10 cellular contexts compared by ENCODE assay signal in the genomic region with DNA sequence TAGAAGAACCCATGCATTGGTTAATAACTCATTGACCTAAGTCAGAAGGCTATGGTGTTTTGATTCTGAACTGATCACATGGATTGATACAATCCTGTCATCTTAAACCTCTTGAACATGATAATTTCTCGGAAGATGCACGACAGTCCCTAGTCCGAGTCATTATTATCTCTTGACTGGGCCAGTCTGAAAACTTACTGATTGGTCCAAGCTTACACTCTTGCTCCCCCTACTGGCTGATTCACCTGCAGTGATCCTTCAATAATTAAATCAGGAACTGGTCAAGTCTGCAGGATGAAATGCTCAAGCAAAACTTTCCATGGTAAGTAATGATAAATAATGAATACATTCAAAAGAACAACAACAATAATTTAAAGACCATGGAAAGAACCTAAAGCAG.
DNase-seq lines count a peak whose midpoint lies in the region; ATAC-seq and TF ChIP-seq lines count a peak whose summit lies in the region.
"Had no signal": no experiment of that assay in that cellular context is flagged by ENCODE, and none has a peak within 500 bp of the region (broad histone marks: within the 10 kb centered on the region; RNA-seq: fewer than 3 reads in every experiment).

No MANE protein-coding gene starts in this region.

- no peak overlapping the region for H3K27ac Mint-ChIP-seq in neural crest cell (ENCODE audit: unreplicated experiment)
- no peak overlapping the region for H3K27ac Mint-ChIP-seq in activated T-helper 1 cell treated with anti-CD3 and anti-CD28 coated beads, Interleukin-12 subunit alpha, Interleukin-12 subunit beta, Interleukin-2, Interleukin-4 antibody, amounts not matched to agents 30 ng/mL and 10 ng/mL and 1 ng/mL, durations not matched to agents 14 hours and 24 hours and 36 hours
- H3K27ac Mint-ChIP-seq: activated naive CD4-positive, alpha-beta T cell treated with anti-CD3 and anti-CD28 coated beads, Interleukin-2, amount 50 U/mL, for 24 hours had no signal

- no peak overlapping the region for H3K4me3 Mint-ChIP-seq in neural crest cell
- H3K4me3 Mint-ChIP-seq in activated T-helper 1 cell treated with anti-CD3 and anti-CD28 coated beads, Interleukin-12 subunit alpha, Interleukin-12 subunit beta, Interleukin-2, Interleukin-4 antibody, amounts not matched to agents 30 ng/mL and 10 ng/mL and 1 ng/mL, durations not matched to agents 14 hours and 24 hours and 36 hours: no peak overlapping the region
- H3K4me3 Mint-ChIP-seq: activated naive CD4-positive, alpha-beta T cell treated with anti-CD3 and anti-CD28 coated beads, Interleukin-2, amount 50 U/mL, for 24 hours had no signal

- peak; percentile 65 for ATAC-seq in GM19468 (IDR thresholded peaks at IDR 0.05; ENCODE audit: extremely low read depth, unreplicated experiment)

- no peaks in the 10 kb centered on the region for H3K36me3 ChIP-seq in esophagus muscularis mucosa
- H3K36me3 ChIP-seq: BLaER1 treated with 17β-estradiol and CSF1 and Interleukin-3, amounts not matched to agents 10 nM and 100 nM had no signal

- peaks cover 0 to 8% (median 0%) of the 10 kb centered on the region in 4 donors for H3K27me3 ChIP-seq in esophagus muscularis mucosa
- H3K27me3 ChIP-seq: BLaER1 treated with 17β-estradiol and CSF1 and Interleukin-3, amounts not matched to agents 10 nM and 100 nM had no signal

- DNase-seq in NCI-H187 treated with DMSO at 0.1 percent for 48 hours (lab: John Stamatoyannopoulos, UW) (peak; percentile 0), NCI-H187 (lab: John Stamatoyannopoulos, UW) (no peak), HuH-7 (ENCODE audit: low spot score) (peak; percentile 17), RKO (ENCODE audit: low spot score) (peak; percentile 70), esophagus muscularis mucosa (ENCODE audit: extremely low spot score) (no peak), neural crest cell (ENCODE audit: low read depth, low spot score) (peak; percentile 65)
- no peak for DNase-seq in activated T-helper 1 cell treated with anti-CD3 and anti-CD28 coated beads, Interleukin-12 subunit alpha, Interleukin-12 subunit beta, Interleukin-2, Interleukin-4 antibody, amounts not matched to agents 30 ng/mL and 10 ng/mL and 1 ng/mL, durations not matched to agents 14 hours and 24 hours and 36 hours (ENCODE audit: low spot score)

- no peaks in the 10 kb centered on the region for H3K9me3 ChIP-seq in esophagus muscularis mucosa
- H3K9me3 ChIP-seq: BLaER1 treated with 17β-estradiol and CSF1 and Interleukin-3, amounts not matched to agents 10 nM and 100 nM had no signal

- intact Hi-C loops in esophagus muscularis mucosa (cut with DNase I): loop anchor here (2.0 kb wide), 1 partner anchor 461 kb away; no protein-coding TSS in a partner anchor
- intact Hi-C loops in activated T-helper 1 cell treated with anti-CD3 and anti-CD28 coated beads, Interleukin-12 subunit alpha, Interleukin-12 subunit beta, Interleukin-2, Interleukin-4 antibody, amounts not matched to agents 30 ng/mL and 10 ng/mL and 1 ng/mL, durations not matched to agents 14 hours and 24 hours and 36 hours (cut with micrococcal nuclease): loop anchor here (5.0 kb wide), 1 partner anchor 767 kb away; no protein-coding TSS in a partner anchor

- peaks cover 24% of the 10 kb centered on the region for H3K4me1 Mint-ChIP-seq in neural crest cell
- no peaks in the 10 kb centered on the region for H3K4me1 Mint-ChIP-seq in activated T-helper 1 cell treated with anti-CD3 and anti-CD28 coated beads, Interleukin-12 subunit alpha, Interleukin-12 subunit beta, Interleukin-2, Interleukin-4 antibody, amounts not matched to agents 30 ng/mL and 10 ng/mL and 1 ng/mL, durations not matched to agents 14 hours and 24 hours and 36 hours (ENCODE audit: low read depth)
- H3K4me1 Mint-ChIP-seq: activated naive CD4-positive, alpha-beta T cell treated with anti-CD3 and anti-CD28 coated beads, Interleukin-2, amount 50 U/mL, for 24 hours had no signal

- 43% methylated on average over 3 of the region's 3 CpGs for WGBS in esophagus muscularis mucosa

- H3K36me3 Mint-ChIP-seq in neural crest cell (ENCODE audit: low read depth): no peaks in the 10 kb centered on the region
- no peaks in the 10 kb centered on the region for H3K36me3 Mint-ChIP-seq in activated T-helper 1 cell treated with anti-CD3 and anti-CD28 coated beads, Interleukin-12 subunit alpha, Interleukin-12 subunit beta, Interleukin-2, Interleukin-4 antibody, amounts not matched to agents 30 ng/mL and 10 ng/mL and 1 ng/mL, durations not matched to agents 14 hours and 24 hours and 36 hours (ENCODE audit: low read depth)
- H3K36me3 Mint-ChIP-seq: activated naive CD4-positive, alpha-beta T cell treated with anti-CD3 and anti-CD28 coated beads, Interleukin-2, amount 50 U/mL, for 24 hours had no signal

- H3K27ac ChIP-seq in esophagus muscularis mucosa (replicated peaks in 1 of 4): no peak overlapping the region
- H3K27ac ChIP-seq: BLaER1 treated with 17β-estradiol and CSF1 and Interleukin-3, amounts not matched to agents 10 nM and 100 nM had no signal

- no peaks in the 10 kb centered on the region for H3K4me1 ChIP-seq in esophagus muscularis mucosa

- TF ChIP-seq POLR2A in esophagus muscularis mucosa (IDR thresholded peaks at IDR 0.05; ENCODE audit: low read depth): no peak

- peaks cover 2% of the 10 kb centered on the region for H3K27me3 Mint-ChIP-seq in neural crest cell (ENCODE audit: low read depth)
- no peaks in the 10 kb centered on the region for H3K27me3 Mint-ChIP-seq in activated T-helper 1 cell treated with anti-CD3 and anti-CD28 coated beads, Interleukin-12 subunit alpha, Interleukin-12 subunit beta, Interleukin-2, Interleukin-4 antibody, amounts not matched to agents 30 ng/mL and 10 ng/mL and 1 ng/mL, durations not matched to agents 14 hours and 24 hours and 36 hours (ENCODE audit: insufficient read depth)

- peak; percentile 79 to 89 (median 82) for TF ChIP-seq CTCF in esophagus muscularis mucosa (IDR thresholded peaks at IDR 0.05)
- peak; percentile 85 for TF ChIP-seq CTCF in neural crest cell (conservative IDR thresholded peaks at IDR 0.05)

- TF ChIP-seq EP300 in esophagus muscularis mucosa (IDR thresholded peaks at IDR 0.05): no peak

- no peaks in the 10 kb centered on the region for H3K9me3 Mint-ChIP-seq in neural crest cell
- H3K9me3 Mint-ChIP-seq in activated T-helper 1 cell treated with anti-CD3 and anti-CD28 coated beads, Interleukin-12 subunit alpha, Interleukin-12 subunit beta, Interleukin-2, Interleukin-4 antibody, amounts not matched to agents 30 ng/mL and 10 ng/mL and 1 ng/mL, durations not matched to agents 14 hours and 24 hours and 36 hours: no peaks in the 10 kb centered on the region

- H3K4me3 ChIP-seq in esophagus muscularis mucosa: no peak overlapping the region
- H3K4me3 ChIP-seq: BLaER1 treated with 17β-estradiol and CSF1 and Interleukin-3, amounts not matched to agents 10 nM and 100 nM had no signal

Comparison
In these comparisons a context has a peak if more than half of its experiments do, and no peak if none do; other contexts are left out.
1. DNase-seq: peak in NCI-H187 treated with DMSO at 0.1 percent for 48 hours (single experiment), HuH-7 (single experiment), RKO (single experiment) and neural crest cell (single experiment); none in NCI-H187 (0 of 2), esophagus muscularis mucosa (single experiment) and activated T-helper 1 cell treated with anti-CD3 and anti-CD28 coated beads, Interleukin-12 subunit alpha, Interleukin-12 subunit beta, Interleukin-2, Interleukin-4 antibody, amounts not matched to agents 30 ng/mL and 10 ng/mL and 1 ng/mL, durations not matched to agents 14 hours and 24 hours and 36 hours (single experiment).